ENCODE assay signal across 9 cellular contexts in genomic region chr11:59754494-59754858, GRCh38. TPM values are rescaled to one million over a fixed set of nuclear protein-coding genes. Genes with fewer than 3 reads are reported as not detected.
A peak's percentile ranks its signal among the peaks of the same experiment; 100 is the strongest.
DNase-seq lines count a peak whose midpoint lies in the region; ATAC-seq and TF ChIP-seq lines count a peak whose summit lies in the region.
"Had no signal": no experiment of that assay in that cellular context is flagged by ENCODE, and none has a peak within 500 bp of the region (broad histone marks: within the 10 kb centered on the region; RNA-seq: fewer than 3 reads in every experiment).

No MANE protein-coding gene starts in this region.

- H4K20me1 ChIP-seq in neural progenitor cell (ENCODE audit: low read depth) = peaks cover 17% of the 10 kb centered on the region

- H3K9me3 Mint-ChIP-seq in activated CD4-positive, alpha-beta memory T cell treated with anti-CD3 and anti-CD28 coated beads for 36 hours = no peaks in the 10 kb centered on the region
- H3K9me3 Mint-ChIP-seq in neural progenitor cell = no peaks in the 10 kb centered on the region

- POLR2A ChIA-PET in activated CD4-positive, alpha-beta memory T cell treated with anti-CD3 and anti-CD28 coated beads for 36 hours (lab: Charles Lee) = interaction anchor here (1.5 to 1.6 kb wide), 2 partner anchors 18 to 164 kb away, joined by 3 read pairs; no protein-coding TSS in a partner anchor

- peak overlapping the region; percentile 88 for H3K4me2 ChIP-seq in neural progenitor cell

- peak; percentile 23 for ATAC-seq in GM18868 (IDR thresholded peaks at IDR 0.05; ENCODE audit: unreplicated experiment)
- ATAC-seq in GM21360 (IDR thresholded peaks at IDR 0.05; ENCODE audit: unreplicated experiment) = no peak

- TF ChIP-seq CTCF in AG10803 (conservative IDR thresholded peaks at IDR 0.05; ENCODE audit: low read length) = no peak
- no peak for TF ChIP-seq CTCF in neural progenitor cell (IDR thresholded peaks at IDR 0.05)

- H3K27me3 ChIP-seq in neural progenitor cell = no peaks in the 10 kb centered on the region

- H3K36me3 ChIP-seq in neural progenitor cell = no peaks in the 10 kb centered on the region

- peak overlapping the region; percentile 95 for H2AFZ ChIP-seq in neural progenitor cell (replicated peaks)

- CTCF ChIA-PET in activated CD4-positive, alpha-beta memory T cell treated with anti-CD3 and anti-CD28 coated beads for 36 hours (lab: Charles Lee) = interaction anchor here (0.6 to 7.6 kb wide), 16 partner anchors 7 to 191 kb away, joined by 3 to 132 read pairs (median 5); partner anchors contain the start of genes MRPL16 and PATL1

- H3K79me2 ChIP-seq in neural progenitor cell (ENCODE audit: low read depth) = peaks cover 38% of the 10 kb centered on the region

- no peak overlapping the region for H3K27ac ChIP-seq in neural progenitor cell

- H3K4me1 ChIP-seq in neural progenitor cell = no peaks in the 10 kb centered on the region

- H3K4me3 ChIP-seq in AG10803 (ENCODE audit: low read length) (peak overlapping the region; percentile 85), neural progenitor cell (peak overlapping the region; percentile 84)

- H3K9me3 ChIP-seq in neural progenitor cell (ENCODE audit: low read depth) = no peaks in the 10 kb centered on the region

- peaks cover 22% of the 10 kb centered on the region for H3F3A ChIP-seq in neural progenitor cell (ENCODE audit: low read depth)

- no peaks in the 10 kb centered on the region for H3K36me3 Mint-ChIP-seq in activated CD4-positive, alpha-beta memory T cell treated with anti-CD3 and anti-CD28 coated beads for 36 hours
- H3K36me3 Mint-ChIP-seq in neural progenitor cell = no peaks in the 10 kb centered on the region

- no peak for DNase-seq in AG10803 (ENCODE audit: low read depth)
- DNase-seq in HuH-7 (ENCODE audit: low spot score) = peak; percentile 23
- DNase-seq in activated CD4-positive, alpha-beta memory T cell treated with anti-CD3 and anti-CD28 coated beads for 36 hours = peak; percentile 37
- DNase-seq in erythroblast (lab: John Stamatoyannopoulos, UW) = peak; percentile 45 to 63
- peak; percentile 56 for DNase-seq in neural progenitor cell (ENCODE audit: low spot score)
- DNase-seq in amniotic stem cell (lab: John Stamatoyannopoulos, UW) = no peak

- H3K9ac ChIP-seq in neural progenitor cell = no peak overlapping the region

- no peak for TF ChIP-seq POLR2A in erythroblast (IDR thresholded peaks at IDR 0.05; ENCODE audit: low read length)

- intact Hi-C loops in activated CD4-positive, alpha-beta memory T cell treated with anti-CD3 and anti-CD28 coated beads for 36 hours (cut with micrococcal nuclease) = loop anchor here (1.0 to 2.0 kb wide), 7 partner anchors 48 to 376 kb away; partner anchors contain the start of genes MRPL16 and PATL1

- peaks cover 17% of the 10 kb centered on the region for H3K4me1 Mint-ChIP-seq in activated CD4-positive, alpha-beta memory T cell treated with anti-CD3 and anti-CD28 coated beads for 36 hours (ENCODE audit: low read depth)
- H3K4me1 Mint-ChIP-seq in neural progenitor cell = peaks cover 18% of the 10 kb centered on the region

- no peaks in the 10 kb centered on the region for H3K27me3 Mint-ChIP-seq in activated CD4-positive, alpha-beta memory T cell treated with anti-CD3 and anti-CD28 coated beads for 36 hours
- H3K27me3 Mint-ChIP-seq in neural progenitor cell (ENCODE audit: insufficient read depth, low read depth) = peaks cover 17% of the 10 kb centered on the region

- H3K27ac Mint-ChIP-seq in activated CD4-positive, alpha-beta memory T cell treated with anti-CD3 and anti-CD28 coated beads for 36 hours = no peak overlapping the region
- H3K27ac Mint-ChIP-seq in neural progenitor cell = no peak overlapping the region

- peak overlapping the region; percentile 84 for H3K4me3 Mint-ChIP-seq in activated CD4-positive, alpha-beta memory T cell treated with anti-CD3 and anti-CD28 coated beads for 36 hours
- H3K4me3 Mint-ChIP-seq in neural progenitor cell = peak overlapping the region; percentile 94

RNA-seq across cellular contexts. Expression of gene STX3, which starts 0.7 kb away (rescaled TPM):
- 10 to 100 TPM; 11.7 to 12.3 TPM for total RNA-seq in activated CD4-positive, alpha-beta memory T cell treated with anti-CD3 and anti-CD28 coated beads for 36 hours
- total RNA-seq in neural progenitor cell (ENCODE audit: low replicate concordance) = 34.8 and 52.4 TPM in 2 replicates

RNA-seq across cellular contexts. Expression of gene OR10V1, which starts 40.8 kb away (rescaled TPM):
- not detected for total RNA-seq in activated CD4-positive, alpha-beta memory T cell treated with anti-CD3 and anti-CD28 coated beads for 36 hours
- not detected in 2 replicates for total RNA-seq in neural progenitor cell (ENCODE audit: low replicate concordance)
- total RNA-seq: HT1080 had no signal

RNA-seq across cellular contexts. Expression of gene MRPL16, which starts 56.1 kb away (rescaled TPM):
- 10 to 100 TPM; 80.2 to 80.5 TPM for total RNA-seq in activated CD4-positive, alpha-beta memory T cell treated with anti-CD3 and anti-CD28 coated beads for 36 hours
- total RNA-seq in neural progenitor cell (ENCODE audit: low replicate concordance) = 42.3 and 49.8 TPM in 2 replicates

Comparison
In these comparisons a context has a peak if more than half of its experiments do, and no peak if none do; other contexts are left out.
1. DNase-seq: peak in HuH-7 (single experiment), activated CD4-positive, alpha-beta memory T cell treated with anti-CD3 and anti-CD28 coated beads for 36 hours (single experiment), erythroblast (2 of 2) and neural progenitor cell (single experiment); none in AG10803 (single experiment) and amniotic stem cell (single experiment).